In genomic region chr18:35185771-35186170, GRCh38 we compare ENCODE assay signal across 14 cellular contexts.
"Had no signal": no experiment of that assay in that cellular context is flagged by ENCODE, and none has a peak within 500 bp of the region (broad histone marks: within the 10 kb centered on the region; RNA-seq: fewer than 3 reads in every experiment).

No MANE protein-coding gene starts in this region.

- ATAC-seq: activated T-cell treated with anti-CD3 and anti-CD28 coated beads, Interleukin-2, amount 50 U/mL, for 4 hours; esophagus mucosa; heart right ventricle had no signal

- H3K9me3 ChIP-seq: heart right ventricle, thyroid gland, uterus had no signal

- H3K27ac ChIP-seq: parathyroid adenoma, thyroid gland, uterus had no signal

- H3K4me3 ChIP-seq: heart right ventricle, smooth muscle cell, thyroid gland, uterus had no signal

- H3K4me1 Mint-ChIP-seq: activated naive CD8-positive, alpha-beta T cell treated with anti-CD3 and anti-CD28 coated beads for 36 hours had no signal

- H3K9me3 Mint-ChIP-seq: activated CD4-positive, alpha-beta memory T cell treated with anti-CD3 and anti-CD28 coated beads for 36 hours; activated naive CD8-positive, alpha-beta T cell treated with anti-CD3 and anti-CD28 coated beads for 36 hours; activated T-cell treated with anti-CD3 and anti-CD28 coated beads, Interleukin-2, amount 50 U/mL, for 4 hours; endodermal cell; naive B cell had no signal

- H3K27me3 Mint-ChIP-seq: activated naive CD8-positive, alpha-beta T cell treated with anti-CD3 and anti-CD28 coated beads for 36 hours; naive B cell had no signal

- H3K27ac Mint-ChIP-seq: activated CD4-positive, alpha-beta memory T cell treated with anti-CD3 and anti-CD28 coated beads for 36 hours; activated naive CD8-positive, alpha-beta T cell treated with anti-CD3 and anti-CD28 coated beads for 36 hours; endodermal cell had no signal

- H3K4me3 Mint-ChIP-seq: activated CD4-positive, alpha-beta memory T cell treated with anti-CD3 and anti-CD28 coated beads for 36 hours; activated naive CD8-positive, alpha-beta T cell treated with anti-CD3 and anti-CD28 coated beads for 36 hours; activated T-cell treated with anti-CD3 and anti-CD28 coated beads, Interleukin-2, amount 50 U/mL, for 4 hours; endodermal cell; naive B cell had no signal

- H3K36me3 Mint-ChIP-seq: activated CD4-positive, alpha-beta memory T cell treated with anti-CD3 and anti-CD28 coated beads for 36 hours; activated naive CD8-positive, alpha-beta T cell treated with anti-CD3 and anti-CD28 coated beads for 36 hours; naive B cell had no signal

- H3K36me3 ChIP-seq: heart right ventricle, thyroid gland, uterus had no signal

- H3K27me3 ChIP-seq: heart right ventricle, thyroid gland, uterus had no signal

- DNase-seq: activated CD4-positive, alpha-beta memory T cell treated with anti-CD3 and anti-CD28 coated beads for 36 hours; activated CD4-positive, alpha-beta T cell treated with anti-CD3 and anti-CD28 coated beads for 1 hour; activated effector memory CD4-positive, alpha-beta T cell treated with anti-CD3 and anti-CD28 coated beads, Interleukin-2, amount 50 U/mL, for 16 hours; activated naive CD8-positive, alpha-beta T cell treated with anti-CD3 and anti-CD28 coated beads for 36 hours; activated T-cell treated with anti-CD3 and anti-CD28 coated beads, Interleukin-2, amount 50 U/mL, for 4 hours; endodermal cell; heart right ventricle; naive B cell; T1000; uterus had no signal

- H3K4me1 ChIP-seq: parathyroid adenoma, thyroid gland, uterus had no signal
